In genomic region chr6:6494677-6495076, GRCh38 we compare ENCODE assay signal across 8 cellular contexts.
A peak's percentile ranks its signal among the peaks of the same experiment; 100 is the strongest.
DNase-seq lines count a peak whose midpoint lies in the region; ATAC-seq lines count a peak whose summit lies in the region.

No MANE protein-coding gene starts in this region.

- H3K9me3 Mint-ChIP-seq in activated T-cell treated with anti-CD3 and anti-CD28 coated beads, Interleukin-2, amount 50 U/mL, for 72 hours = no peaks in the 10 kb centered on the region

- no peak overlapping the region for H3K27ac Mint-ChIP-seq in activated T-cell treated with anti-CD3 and anti-CD28 coated beads, Interleukin-2, amount 50 U/mL, for 72 hours

- H3K4me3 Mint-ChIP-seq in activated T-cell treated with anti-CD3 and anti-CD28 coated beads, Interleukin-2, amount 50 U/mL, for 72 hours = no peak overlapping the region

- DNase-seq in CD1c-positive myeloid dendritic cell (ENCODE audit: extremely low spot score) = peak; percentile 59
- peak; percentile 57 for DNase-seq in GM19240 (ENCODE audit: insufficient read length, low spot score)
- DNase-seq in MV-4-11 (lab: John Stamatoyannopoulos, UW) = peak; percentile 55
- DNase-seq in activated T-cell treated with anti-CD3 and anti-CD28 coated beads, Interleukin-2, amount 50 U/mL, for 72 hours = peak; percentile 32 to 38
- DNase-seq in left lobe of liver (ENCODE audit: low spot score) = peak; percentile 56
- DNase-seq in dedifferentiated amniotic fluid mesenchymal stem cell (ENCODE audit: extremely low spot score) = no peak
- no peak for DNase-seq in GOT3 (lab: John Stamatoyannopoulos, UW)
- DNase-seq in DMS79 (lab: John Stamatoyannopoulos, UW) = no peak

- peaks cover 41% of the 10 kb centered on the region for H3K27me3 Mint-ChIP-seq in activated T-cell treated with anti-CD3 and anti-CD28 coated beads, Interleukin-2, amount 50 U/mL, for 72 hours (ENCODE audit: low read depth)

- no peaks in the 10 kb centered on the region for H3K36me3 Mint-ChIP-seq in activated T-cell treated with anti-CD3 and anti-CD28 coated beads, Interleukin-2, amount 50 U/mL, for 72 hours (ENCODE audit: insufficient read depth in 2 of 2)

- ATAC-seq in activated T-cell treated with anti-CD3 and anti-CD28 coated beads, Interleukin-2, amount 50 U/mL, for 72 hours (replicated peaks in 1 of 2) = peak in 1 of 2 donors; percentile 44
- ATAC-seq in left lobe of liver = peak; percentile 83

- H3K4me1 Mint-ChIP-seq in activated T-cell treated with anti-CD3 and anti-CD28 coated beads, Interleukin-2, amount 50 U/mL, for 72 hours (ENCODE audit: low read depth) = no peaks in the 10 kb centered on the region

Comparison
In these comparisons a context has a peak if more than half of its experiments do, and no peak if none do; other contexts are left out.
1. DNase-seq: peak in CD1c-positive myeloid dendritic cell (single experiment), GM19240 (single experiment), MV-4-11 (single experiment), activated T-cell treated with anti-CD3 and anti-CD28 coated beads, Interleukin-2, amount 50 U/mL, for 72 hours (2 of 2) and left lobe of liver (single experiment); none in dedifferentiated amniotic fluid mesenchymal stem cell (single experiment), GOT3 (single experiment) and DMS79 (single experiment).